8 cellular contexts compared by ENCODE assay signal in genomic region chr22:30289980-30290313, GRCh38. TPM values are rescaled to one million over a fixed set of nuclear protein-coding genes. Genes with fewer than 3 reads are reported as not detected.
DNase-seq lines count a peak whose midpoint lies in the region; ATAC-seq, FAIRE-seq and TF ChIP-seq lines count a peak whose summit lies in the region.

No MANE protein-coding gene starts in this region.

- H3K4me3 ChIP-seq in LNCaP clone FGC (ENCODE audit: low read depth, low read length), result peak overlapping the region; percentile 78
- peak overlapping the region; percentile 58 to 74 (median 70) for H3K4me3 ChIP-seq in H1 (ENCODE audit: extremely low read depth in 1 of 4, insufficient read depth in 2 of 4, low read depth in 3 of 4, low read length in 4 of 4)
- peak overlapping the region; percentile 81 for H3K4me3 ChIP-seq in neural progenitor cell

- no peak overlapping the region for H2BK12ac ChIP-seq in H1 (ENCODE audit: low read depth, low read length)

- no peak overlapping the region for H2BK20ac ChIP-seq in H1 (ENCODE audit: low read length)

- H2BK15ac ChIP-seq in H1 (ENCODE audit: low read length), result peak overlapping the region; percentile 88; the same call in 1 of the 2 replicates

- H3K36me3 ChIP-seq in H1 (ENCODE audit: control insufficient read depth in 2 of 4, insufficient read depth in 4 of 4, low read length in 3 of 4), result no peaks in the 10 kb centered on the region
- no peaks in the 10 kb centered on the region for H3K36me3 ChIP-seq in neural progenitor cell

- H3K79me2 ChIP-seq in H1 (ENCODE audit: control insufficient read depth in 1 of 2, insufficient read depth in 2 of 2, low read length in 2 of 2) (no peaks in the 10 kb centered on the region), neural progenitor cell (ENCODE audit: low read depth) (no peaks in the 10 kb centered on the region)

- peak overlapping the region; percentile 85 for H3K27ac Mint-ChIP-seq in T-helper 1 cell treated with Interleukin-12 subunit alpha and Interleukin-12 subunit beta and Interleukin-4 antibody, amounts not matched to agents 30 μg/mL and 1 μg/mL, for 36 hours
- H3K27ac Mint-ChIP-seq in neural progenitor cell, result no peak overlapping the region

- H3K14ac ChIP-seq in H1 (ENCODE audit: insufficient read length), result no peak overlapping the region

- no peaks in the 10 kb centered on the region for H3K27me3 ChIP-seq in H1 (replicated peaks in 1 of 4; ENCODE audit: control insufficient read depth in 3 of 4, extremely low read depth in 1 of 4, insufficient read depth in 3 of 4, low read length in 3 of 4)
- no peaks in the 10 kb centered on the region for H3K27me3 ChIP-seq in neural progenitor cell

- no peaks in the 10 kb centered on the region for H3K79me1 ChIP-seq in H1 (ENCODE audit: low read depth, low read length)

- no peaks in the 10 kb centered on the region for H3K27me3 Mint-ChIP-seq in T-helper 1 cell treated with Interleukin-12 subunit alpha and Interleukin-12 subunit beta and Interleukin-4 antibody, amounts not matched to agents 30 μg/mL and 1 μg/mL, for 36 hours (ENCODE audit: low read depth)
- peaks cover 4% of the 10 kb centered on the region for H3K27me3 Mint-ChIP-seq in neural progenitor cell (ENCODE audit: insufficient read depth, low read depth)

- H3K9me3 ChIP-seq in H1 (ENCODE audit: insufficient read depth in 2 of 2, low read depth in 1 of 2, low read length in 1 of 2), result no peaks in the 10 kb centered on the region
- no peaks in the 10 kb centered on the region for H3K9me3 ChIP-seq in neural progenitor cell (ENCODE audit: low read depth)

- no peak overlapping the region for H3K23ac ChIP-seq in H1 (ENCODE audit: insufficient read length)

- TF ChIP-seq CTCF in LNCaP clone FGC (IDR thresholded peaks at IDR 0.05; ENCODE audit: control insufficient read depth, extremely low read depth, insufficient read depth) (no peak), H1 (IDR thresholded peaks at IDR 0.05; ENCODE audit: control extremely low read depth in 1 of 3, insufficient read depth in 1 of 3, low read depth in 1 of 3, low read length in 3 of 3) (no peak), neural progenitor cell (IDR thresholded peaks at IDR 0.05) (peak; percentile 11)

- TF ChIP-seq RAD21 in H1 (IDR thresholded peaks at IDR 0.05 in 1 of 2, conservative IDR thresholded peaks at IDR 0.05 in 1 of 2; ENCODE audit: low read depth in 2 of 2, low read length in 2 of 2), result no peak

- peaks cover 17% of the 10 kb centered on the region for H3K36me3 Mint-ChIP-seq in T-helper 1 cell treated with Interleukin-12 subunit alpha and Interleukin-12 subunit beta and Interleukin-4 antibody, amounts not matched to agents 30 μg/mL and 1 μg/mL, for 36 hours (ENCODE audit: low read depth)
- H3K36me3 Mint-ChIP-seq in neural progenitor cell, result no peaks in the 10 kb centered on the region

- H2AFZ ChIP-seq in H1 (ENCODE audit: low read length), result peak overlapping the region; percentile 86; the same call in 1 of the 2 replicates
- peak overlapping the region; percentile 84 for H2AFZ ChIP-seq in neural progenitor cell (replicated peaks)

- H3K56ac ChIP-seq in H1 (replicated peaks; ENCODE audit: insufficient read length, low read depth, low read length), result no peak overlapping the region

- peak overlapping the region; percentile 32 for H3K18ac ChIP-seq in H1 (ENCODE audit: extremely low read depth, low read length)

- 13% methylated on average over 12 of the region's 12 CpGs; no CpG with 5 or more reads in 1 of the 2 experiments for WGBS in H1 (ENCODE audit: extremely low coverage in 1 of 2, insufficient coverage in 1 of 2, insufficient read length in 1 of 2, insufficient replicate concordance in 2 of 2, low coverage in 1 of 2, low lambda C conversion rate in 2 of 2, missing lambda C conversion rate in 1 of 2), 2 experiments

- no peak overlapping the region for H4K91ac ChIP-seq in H1 (replicated peaks; ENCODE audit: insufficient read length, low read length)

- no peak overlapping the region for H2AK5ac ChIP-seq in H1 (ENCODE audit: low read depth, low read length)

- no peak overlapping the region; the same call in 1 of the 2 replicates for H4K8ac ChIP-seq in H1 (ENCODE audit: extremely low read depth, insufficient read depth, low read length)

- H3K9ac ChIP-seq in H1 (replicated peaks in 1 of 4; ENCODE audit: extremely low read depth in 1 of 4, low read depth in 3 of 4, low read length in 3 of 4) (no peak overlapping the region), neural progenitor cell (no peak overlapping the region)

- H3K23me2 ChIP-seq in H1 (ENCODE audit: low read depth, low read length), result peaks cover 12% of the 10 kb centered on the region; the same call in 1 of the 2 replicates

- FAIRE-seq in H1 (lab: Jason Lieb, UNC), result no peak

- H3K4ac ChIP-seq in H1 (replicated peaks; ENCODE audit: insufficient read length, low read depth, low read length), result no peak overlapping the region

- CTCF ChIA-PET in H1 (lab: Charles Lee; ENCODE audit: partially characterized antibody), result interaction anchor here (0.7 to 9.1 kb wide), 7 partner anchors 7 to 252 kb away, joined by 3 to 203 read pairs (median 31); partner anchors contain the start of gene TBC1D10A

- H3K4me3 Mint-ChIP-seq in T-helper 1 cell treated with Interleukin-12 subunit alpha and Interleukin-12 subunit beta and Interleukin-4 antibody, amounts not matched to agents 30 μg/mL and 1 μg/mL, for 36 hours, result peak overlapping the region; percentile 82
- H3K4me3 Mint-ChIP-seq in neural progenitor cell, result peak overlapping the region; percentile 84

- POLR2A ChIA-PET in H1 (lab: Charles Lee; ENCODE audit: partially characterized antibody), result interaction anchor here (1.4 to 3.8 kb wide), 4 partner anchors 12 to 155 kb away, joined by 4 to 17 read pairs (median 8); partner anchors contain the start of genes CCDC157 and SF3A1

- no peak overlapping the region for H3K27ac ChIP-seq in H1 (ENCODE audit: low read depth, low read length)
- H3K27ac ChIP-seq in neural progenitor cell, result no peak overlapping the region

- ATAC-seq in HG02623 (IDR thresholded peaks at IDR 0.05; ENCODE audit: unreplicated experiment), result no peak

- DNase-seq in T-helper 1 cell (no peak), LNCaP clone FGC (ENCODE audit: low read depth) (no peak), H1 (ENCODE audit: low read depth in 1 of 2, low spot score in 2 of 2) (no peak), neural progenitor cell (ENCODE audit: low spot score) (no peak), COLO829 (ENCODE audit: low spot score) (no peak), RPMI8226 (no peak)

- no peak; a peak in 1 of 3 replicates for TF ChIP-seq POLR2A in H1 (IDR thresholded peaks at IDR 0.05; ENCODE audit: control extremely low read depth in 1 of 2, low read depth in 2 of 2, low read length in 2 of 2)

- H3F3A ChIP-seq in neural progenitor cell (ENCODE audit: low read depth), result peaks cover 33% of the 10 kb centered on the region

- no peaks in the 10 kb centered on the region for H3K9me3 Mint-ChIP-seq in T-helper 1 cell treated with Interleukin-12 subunit alpha and Interleukin-12 subunit beta and Interleukin-4 antibody, amounts not matched to agents 30 μg/mL and 1 μg/mL, for 36 hours
- H3K9me3 Mint-ChIP-seq in neural progenitor cell, result no peaks in the 10 kb centered on the region

- no peak overlapping the region for H4K5ac ChIP-seq in H1 (ENCODE audit: insufficient read length, low read depth, low read length)

- H2BK120ac ChIP-seq in H1 (replicated peaks; ENCODE audit: low read depth, low read length), result no peak overlapping the region

- peaks cover 0 to 19% (median 14%) of the 10 kb centered on the region in 4 experiments; a peak in 6 of 7 replicates for H3K4me1 ChIP-seq in H1 (replicated peaks in 1 of 4; ENCODE audit: control insufficient read depth in 3 of 4, insufficient read depth in 4 of 4, low read length in 3 of 4)
- H3K4me1 ChIP-seq in neural progenitor cell, result peaks cover 17% of the 10 kb centered on the region

- peaks cover 30% of the 10 kb centered on the region for H3K4me1 Mint-ChIP-seq in T-helper 1 cell treated with Interleukin-12 subunit alpha and Interleukin-12 subunit beta and Interleukin-4 antibody, amounts not matched to agents 30 μg/mL and 1 μg/mL, for 36 hours (ENCODE audit: low read depth)
- peaks cover 5% of the 10 kb centered on the region for H3K4me1 Mint-ChIP-seq in neural progenitor cell

- no peak for TF ChIP-seq EP300 in H1 (IDR thresholded peaks at IDR 0.05; ENCODE audit: borderline replicate concordance in 1 of 2, low read depth in 2 of 2, low read length in 2 of 2)

- H4K20me1 ChIP-seq in H1 (replicated peaks in 1 of 2; ENCODE audit: control insufficient read depth in 1 of 2, insufficient read depth in 2 of 2, low read length in 2 of 2) (peaks cover 0 to 4% of the 10 kb centered on the region in 2 experiments), neural progenitor cell (ENCODE audit: low read depth) (no peaks in the 10 kb centered on the region)

- H3K4me2 ChIP-seq in H1 (ENCODE audit: insufficient read depth in 1 of 2, low read depth in 2 of 2, low read length in 2 of 2) (peak overlapping the region; percentile 82 to 89), neural progenitor cell (peak overlapping the region; percentile 87)

- no peak overlapping the region for H2BK5ac ChIP-seq in H1 (ENCODE audit: low read depth, low read length)

RNA-seq across cellular contexts. Expression of gene CASTOR1, which starts 0.6 kb away (rescaled TPM):
- 8.4 and 10.3 TPM in 2 replicates for total RNA-seq in H1 (2021; fragmentation: NEBNext Ultra II Directional; extraction: Animal tissue kit (Norgen Biotek cat#: 25700))
- 36.0 and 44.6 TPM in 2 replicates for polyA plus RNA-seq in H1 (2011; rRNA removed)
- polyA plus RNA-seq in H1 (2011; cell fraction: cytosol; rRNA removed), result 22.6 TPM
- polyA plus RNA-seq in H1 (2011; cell fraction: nucleus; rRNA removed), result 27.5 TPM
- polyA plus RNA-seq in H1 (2012, experiment 1 of 2), result 3.7 to 12.4 TPM (median 11.3 TPM) in 4 replicates
- 10.9 TPM for polyA plus RNA-seq in H1 (2012, experiment 2 of 2)
- 9.5 TPM for polyA plus RNA-seq in H1 (2013, experiment 1 of 2)
- polyA plus RNA-seq in H1 (2013, experiment 2 of 2), result 10.2 TPM
- 8.2 and 8.5 TPM in 2 replicates for polyA minus RNA-seq in H1 (2011; rRNA and poly(A)+ RNA removed)
- 3.8 TPM for polyA minus RNA-seq in H1 (2011; cell fraction: cytosol; rRNA and poly(A)+ RNA removed)
- polyA minus RNA-seq in H1 (2011; cell fraction: nucleus; rRNA and poly(A)+ RNA removed), result 8.7 TPM
- 6.2 and 23.1 TPM in 2 replicates for total RNA-seq in neural progenitor cell (ENCODE audit: low replicate concordance)

RNA-seq across cellular contexts. Expression of gene OSM, which starts 23.3 kb away (rescaled TPM):
- total RNA-seq in H1 (2021; fragmentation: NEBNext Ultra II Directional; extraction: Animal tissue kit (Norgen Biotek cat#: 25700)), result not detected in 2 replicates
- polyA plus RNA-seq in H1 (2011; rRNA removed), result not detected in 2 replicates
- polyA plus RNA-seq in H1 (2011; cell fraction: cytosol; rRNA removed), result not detected
- not detected for polyA plus RNA-seq in H1 (2011; cell fraction: nucleus; rRNA removed)
- not detected in 4 replicates for polyA plus RNA-seq in H1 (2012, experiment 1 of 2)
- not detected for polyA plus RNA-seq in H1 (2012, experiment 2 of 2)
- polyA plus RNA-seq in H1 (2013, experiment 1 of 2), result not detected
- polyA plus RNA-seq in H1 (2013, experiment 2 of 2), result not detected
- polyA minus RNA-seq in H1 (2011; rRNA and poly(A)+ RNA removed), result not detected in 2 replicates
- polyA minus RNA-seq in H1 (2011; cell fraction: cytosol; rRNA and poly(A)+ RNA removed), result not detected
- not detected for polyA minus RNA-seq in H1 (2011; cell fraction: nucleus; rRNA and poly(A)+ RNA removed)
- total RNA-seq in neural progenitor cell (ENCODE audit: low replicate concordance), result not detected in 2 replicates

RNA-seq across cellular contexts. Expression of gene TBC1D10A, which starts 36.8 kb away (rescaled TPM):
- 5.4 and 6.5 TPM in 2 replicates for total RNA-seq in H1 (2021; fragmentation: NEBNext Ultra II Directional; extraction: Animal tissue kit (Norgen Biotek cat#: 25700))
- 7.0 and 11.3 TPM in 2 replicates for polyA plus RNA-seq in H1 (2011; rRNA removed)
- polyA plus RNA-seq in H1 (2011; cell fraction: cytosol; rRNA removed), result 7.8 TPM
- 14.8 TPM for polyA plus RNA-seq in H1 (2011; cell fraction: nucleus; rRNA removed)
- 4.7 to 6.8 TPM (median 5.5 TPM) in 4 replicates for polyA plus RNA-seq in H1 (2012, experiment 1 of 2)
- 7.3 TPM for polyA plus RNA-seq in H1 (2012, experiment 2 of 2)
- 3.7 TPM for polyA plus RNA-seq in H1 (2013, experiment 1 of 2)
- polyA plus RNA-seq in H1 (2013, experiment 2 of 2), result 3.1 TPM
- polyA minus RNA-seq in H1 (2011; rRNA and poly(A)+ RNA removed), result 5.0 and 6.8 TPM in 2 replicates
- polyA minus RNA-seq in H1 (2011; cell fraction: cytosol; rRNA and poly(A)+ RNA removed), result 3.7 TPM
- 7.8 TPM for polyA minus RNA-seq in H1 (2011; cell fraction: nucleus; rRNA and poly(A)+ RNA removed)
- total RNA-seq in neural progenitor cell (ENCODE audit: low replicate concordance), result 6.2 and 10.2 TPM in 2 replicates

RNA-seq across cellular contexts. Expression of gene LIF, which starts 43.4 kb away (rescaled TPM):
- 3.3 and 3.5 TPM in 2 replicates for total RNA-seq in H1 (2021; fragmentation: NEBNext Ultra II Directional; extraction: Animal tissue kit (Norgen Biotek cat#: 25700))
- 3.3 and 4.1 TPM in 2 replicates for polyA plus RNA-seq in H1 (2011; rRNA removed)
- 4.0 TPM for polyA plus RNA-seq in H1 (2011; cell fraction: cytosol; rRNA removed)
- polyA plus RNA-seq in H1 (2011; cell fraction: nucleus; rRNA removed), result 16.5 TPM
- polyA plus RNA-seq in H1 (2012, experiment 1 of 2), result 3.5 to 4.5 TPM (median 3.9 TPM) in 4 replicates
- 2.9 TPM for polyA plus RNA-seq in H1 (2012, experiment 2 of 2)
- 2.2 TPM for polyA plus RNA-seq in H1 (2013, experiment 1 of 2)
- polyA plus RNA-seq in H1 (2013, experiment 2 of 2), result 1.8 TPM
- 9.4 and 9.6 TPM in 2 replicates for polyA minus RNA-seq in H1 (2011; rRNA and poly(A)+ RNA removed)
- 6.2 TPM for polyA minus RNA-seq in H1 (2011; cell fraction: cytosol; rRNA and poly(A)+ RNA removed)
- 4.6 TPM for polyA minus RNA-seq in H1 (2011; cell fraction: nucleus; rRNA and poly(A)+ RNA removed)
- total RNA-seq in neural progenitor cell (ENCODE audit: low replicate concordance), result 0.21 and 0.50 TPM in 2 replicates
